ENCODE assay signal across 8 cellular contexts in the genomic region with DNA sequence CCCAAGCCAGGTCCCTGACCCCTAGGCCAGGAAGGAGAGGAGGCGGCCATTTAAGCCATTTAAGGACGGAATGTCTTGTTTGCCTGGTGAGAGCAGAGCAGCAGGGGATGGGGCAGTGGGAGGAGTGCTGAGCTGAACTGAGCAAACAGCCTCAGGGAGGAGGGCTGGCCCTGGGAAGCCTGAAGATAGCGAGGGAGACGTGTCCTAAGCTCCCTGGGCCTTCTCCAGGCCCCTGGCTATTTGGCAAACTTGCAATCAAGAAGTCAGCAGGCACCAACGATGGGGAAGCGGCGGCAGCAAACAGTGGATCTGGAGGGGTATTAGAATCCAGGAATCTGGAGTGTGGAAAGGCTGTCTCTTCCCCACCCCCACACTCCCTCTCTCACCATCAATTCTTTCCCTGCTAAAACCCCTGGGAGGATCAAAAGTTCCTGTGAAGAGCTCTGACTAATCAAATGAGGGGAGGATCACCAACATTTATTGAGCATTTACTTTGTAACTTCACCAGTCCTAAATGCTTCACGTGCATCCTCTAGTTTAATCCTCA. TPM values are rescaled to one million over a fixed set of nuclear protein-coding genes. Genes with fewer than 3 reads are reported as not detected.
A peak's percentile ranks its signal among the peaks of the same experiment; 100 is the strongest.
DNase-seq lines count a peak whose midpoint lies in the region; TF ChIP-seq lines count a peak whose summit lies in the region.

No MANE protein-coding gene starts in this region.

- H3K4me3 Mint-ChIP-seq in endodermal cell (peak overlapping the region; percentile 53), neural crest cell (peak overlapping the region; percentile 50)

- no peaks in the 10 kb centered on the region for H3K27me3 ChIP-seq in BLaER1 treated with 17β-estradiol and CSF1 and Interleukin-3, amounts not matched to agents 10 nM and 100 nM
- no peaks in the 10 kb centered on the region for H3K27me3 ChIP-seq in NT2/D1 (ENCODE audit: insufficient read depth, insufficient read length)
- no peaks in the 10 kb centered on the region for H3K27me3 ChIP-seq in endodermal cell (ENCODE audit: control insufficient read depth, insufficient read depth, low read length, poor library complexity, severe bottlenecking)

- no peak for TF ChIP-seq CTCF in endodermal cell (conservative IDR thresholded peaks at IDR 0.05)
- no peak for TF ChIP-seq CTCF in neural crest cell (conservative IDR thresholded peaks at IDR 0.05)

- H3K9me3 Mint-ChIP-seq in endodermal cell (no peaks in the 10 kb centered on the region), neural crest cell (no peaks in the 10 kb centered on the region)

- peak overlapping the region; percentile 91 to 100 (median 98) for H3K4me2 ChIP-seq in BLaER1 treated with 17β-estradiol and CSF1 and Interleukin-3, amounts not matched to agents 10 nM and 100 nM

- H3K27me3 Mint-ChIP-seq in endodermal cell (ENCODE audit: insufficient read depth) = no peaks in the 10 kb centered on the region
- no peaks in the 10 kb centered on the region for H3K27me3 Mint-ChIP-seq in neural crest cell (ENCODE audit: low read depth)

- H3K4me3 ChIP-seq in BLaER1 treated with 17β-estradiol and CSF1 and Interleukin-3, amounts not matched to agents 10 nM and 100 nM = peak overlapping the region in 7 of 10 experiments; percentile 21 to 65 (median 48); a peak in 11 of 20 replicates
- H3K4me3 ChIP-seq in NT2/D1 (ENCODE audit: insufficient read length, low read depth) (peak overlapping the region; percentile 41), endodermal cell (ENCODE audit: low read length) (peak overlapping the region; percentile 77)

- H3K27ac Mint-ChIP-seq in endodermal cell = peak overlapping the region; percentile 99
- no peak overlapping the region for H3K27ac Mint-ChIP-seq in neural crest cell (ENCODE audit: unreplicated experiment)

- H3K36me3 ChIP-seq in BLaER1 treated with 17β-estradiol and CSF1 and Interleukin-3, amounts not matched to agents 10 nM and 100 nM = peaks cover 0 to 11% (median 0%) of the 10 kb centered on the region in 11 experiments; a peak in 3 of 22 replicates
- H3K36me3 ChIP-seq in NT2/D1 (ENCODE audit: insufficient read depth, insufficient read length, low read length) = peaks cover 12% of the 10 kb centered on the region
- peaks cover 9% of the 10 kb centered on the region for H3K36me3 ChIP-seq in endodermal cell (ENCODE audit: control insufficient read depth, insufficient read depth, low read length)

- no peaks in the 10 kb centered on the region for H3K9me3 ChIP-seq in BLaER1 treated with 17β-estradiol and CSF1 and Interleukin-3, amounts not matched to agents 10 nM and 100 nM (replicated peaks in 1 of 11)
- H3K9me3 ChIP-seq in NT2/D1 (ENCODE audit: insufficient read depth, low read length) (no peaks in the 10 kb centered on the region), endodermal cell (ENCODE audit: control insufficient read depth, low read length) (no peaks in the 10 kb centered on the region)

- H3K27ac ChIP-seq in BLaER1 treated with 17β-estradiol and CSF1 and Interleukin-3, amounts not matched to agents 10 nM and 100 nM = peak overlapping the region; percentile 42 to 96 (median 89); a peak in 21 of 22 replicates
- H3K27ac ChIP-seq in endodermal cell (ENCODE audit: low read depth, low read length) = peak overlapping the region; percentile 80

- H3K4me1 Mint-ChIP-seq in endodermal cell (peaks cover 84% of the 10 kb centered on the region), neural crest cell (peaks cover 87% of the 10 kb centered on the region)

- DNase-seq in NT2/D1 (ENCODE audit: low read depth, low spot score) = no peak
- DNase-seq in endodermal cell = peak; percentile 96
- no peak for DNase-seq in neural crest cell (ENCODE audit: low read depth, low spot score)
- no peak for DNase-seq in HuH-7.5 (ENCODE audit: low spot score)
- no peak for DNase-seq in cortex of kidney (lab: John Stamatoyannopoulos, UW)
- DNase-seq in iPS-NIHi7 (ENCODE audit: extremely low spot score) = no peak
- DNase-seq in NCI-H1105 treated with DMSO at 0.1 percent for 48 hours (lab: John Stamatoyannopoulos, UW) = no peak

- 0 to 1% methylated on average over 1 to 8 of the region's 8 CpGs for WGBS in endodermal cell (ENCODE audit: insufficient coverage in 1 of 2, insufficient read length in 1 of 2), 2 experiments

- H3K36me3 Mint-ChIP-seq in endodermal cell (ENCODE audit: low read depth) (peaks cover 3% of the 10 kb centered on the region), neural crest cell (ENCODE audit: low read depth) (no peaks in the 10 kb centered on the region)

- peak overlapping the region; percentile 51 to 94 (median 82); a peak in 21 of 22 replicates for H3K9ac ChIP-seq in BLaER1 treated with 17β-estradiol and CSF1 and Interleukin-3, amounts not matched to agents 10 nM and 100 nM
- peak overlapping the region; percentile 77 for H3K9ac ChIP-seq in NT2/D1 (ENCODE audit: insufficient read length, low read depth)
- peak overlapping the region; percentile 66 for H3K9ac ChIP-seq in endodermal cell (ENCODE audit: extremely low read depth, low read length, poor library complexity, severe bottlenecking)

- H4K20me1 ChIP-seq in BLaER1 treated with 17β-estradiol and CSF1 and Interleukin-3, amounts not matched to agents 10 nM and 100 nM = peaks cover 16 to 53% (median 27%) of the 10 kb centered on the region in 11 experiments; a peak in 17 of 22 replicates

- H3K4me1 ChIP-seq in BLaER1 treated with 17β-estradiol and CSF1 and Interleukin-3, amounts not matched to agents 10 nM and 100 nM = peaks cover 97 to 99% (median 99%) of the 10 kb centered on the region in 10 experiments
- H3K4me1 ChIP-seq in NT2/D1 (ENCODE audit: insufficient read depth, insufficient read length) = peaks cover 44% of the 10 kb centered on the region
- H3K4me1 ChIP-seq in endodermal cell (ENCODE audit: control insufficient read depth, insufficient read depth, low read length) = peaks cover 56% of the 10 kb centered on the region

RNA-seq across cellular contexts. Expression of a gene that starts 8.8 kb away (rescaled TPM):
- total RNA-seq in endodermal cell (10 to 100 TPM; 73.9 to 77.3 TPM), neural crest cell (19.2 and 21.2 TPM in 2 replicates)
- 24.3 TPM for polyA plus RNA-seq in endodermal cell (2013, experiment 1 of 2)
- polyA plus RNA-seq in endodermal cell (2013, experiment 2 of 2) = 23.6 TPM

RNA-seq across cellular contexts. Expression of a gene that starts 33.2 kb away (rescaled TPM):
- total RNA-seq in endodermal cell (under 1 TPM in 1 of 2 donors, not detected in 1; 0.07 TPM), neural crest cell (not detected in 2 replicates)
- not detected for polyA plus RNA-seq in endodermal cell (2013, experiment 1 of 2)
- polyA plus RNA-seq in endodermal cell (2013, experiment 2 of 2) = not detected

RNA-seq across cellular contexts. Expression of a gene that starts 39.2 kb away (rescaled TPM):
- total RNA-seq in endodermal cell (under 1 TPM in 1 of 2 donors, not detected in 1; 0.38 TPM), neural crest cell (not detected in 2 replicates)
- polyA plus RNA-seq in endodermal cell (2013, experiment 1 of 2) = 0.36 TPM
- 0.54 TPM for polyA plus RNA-seq in endodermal cell (2013, experiment 2 of 2)

RNA-seq across cellular contexts. Expression of a gene that starts 54.6 kb away (rescaled TPM):
- total RNA-seq in endodermal cell = not detected
- polyA plus RNA-seq in endodermal cell (2013, experiment 1 of 2) = not detected
- not detected for polyA plus RNA-seq in endodermal cell (2013, experiment 2 of 2)
- total RNA-seq in neural crest cell = not detected in 2 replicates
